In the genomic region with DNA sequence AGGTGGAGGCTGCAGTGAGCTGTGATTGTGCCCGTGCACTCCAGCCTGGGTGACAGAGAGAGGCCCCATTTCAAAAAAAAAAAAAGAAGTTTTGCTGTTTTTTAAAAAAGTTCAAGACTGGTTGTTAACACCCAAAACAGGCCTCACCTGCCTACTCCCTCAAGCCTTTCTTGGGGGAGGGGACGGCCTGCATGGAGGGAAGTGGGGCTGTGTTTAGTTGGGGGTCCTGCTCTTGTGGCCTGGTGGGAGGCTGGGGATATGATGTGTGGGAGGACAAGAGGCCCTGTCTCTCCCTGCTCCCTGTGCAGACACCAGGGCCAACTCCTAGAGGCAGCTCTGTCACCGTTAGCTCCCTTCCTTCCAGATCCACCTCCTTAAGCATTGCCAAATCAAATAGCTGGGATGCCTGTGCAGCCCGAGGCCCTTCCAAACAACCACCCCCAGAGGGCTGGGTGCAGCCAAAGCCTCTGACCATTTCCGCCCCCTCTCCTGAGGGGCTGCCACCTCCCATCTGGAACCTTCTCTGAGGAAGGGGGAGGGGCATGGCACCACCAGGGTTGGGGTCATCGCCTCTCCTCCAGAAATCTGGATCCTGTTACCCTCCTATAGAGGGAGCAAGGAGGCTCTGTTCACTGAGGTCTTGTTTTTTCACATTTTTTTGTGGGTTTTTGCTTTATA, we compare ENCODE assay signal across 10 cellular contexts. TPM values are rescaled to one million over a fixed set of nuclear protein-coding genes. Genes with fewer than 3 reads are reported as not detected.
DNase-seq lines count a peak whose midpoint lies in the region; ATAC-seq, FAIRE-seq and TF ChIP-seq lines count a peak whose summit lies in the region.
"Had no signal": no experiment of that assay in that cellular context is flagged by ENCODE, and none has a peak within 500 bp of the region (broad histone marks: within the 10 kb centered on the region; RNA-seq: fewer than 3 reads in every experiment).

No MANE protein-coding gene starts in this region.

- peak overlapping the region; percentile 65 for H3K9ac ChIP-seq in astrocyte (ENCODE audit: low read length)

- no peaks in the 10 kb centered on the region for H4K20me1 ChIP-seq in astrocyte (ENCODE audit: insufficient read depth, low read length)

- peak overlapping the region; percentile 99 for H3K27ac ChIP-seq in astrocyte (ENCODE audit: low read depth, low read length)

- no peaks in the 10 kb centered on the region for H3K36me3 Mint-ChIP-seq in astrocyte (ENCODE audit: low read depth, unreplicated experiment)
- H3K36me3 Mint-ChIP-seq in activated CD8-positive, alpha-beta T cell treated with anti-CD3 and anti-CD28 coated beads for 36 hours (ENCODE audit: low read depth), result no peaks in the 10 kb centered on the region

- no peak for TF ChIP-seq POLR2A in GM12892 (IDR thresholded peaks at IDR 0.05; ENCODE audit: low read depth, low read length)

- FAIRE-seq in astrocyte (lab: Jason Lieb, UNC), result no peak
- FAIRE-seq in GM12892 (lab: Jason Lieb, UNC), result no peak
- FAIRE-seq: colon had no signal

- no peak for ATAC-seq in activated CD8-positive, alpha-beta T cell treated with anti-CD3 and anti-CD28 coated beads for 36 hours

- H3K4me3 Mint-ChIP-seq in astrocyte (ENCODE audit: unreplicated experiment), result peak overlapping the region; percentile 67
- no peak overlapping the region for H3K4me3 Mint-ChIP-seq in activated CD8-positive, alpha-beta T cell treated with anti-CD3 and anti-CD28 coated beads for 36 hours

- TF ChIP-seq CTCF in astrocyte (IDR thresholded peaks at IDR 0.05; ENCODE audit: insufficient read depth, low read depth, low read length), result peak; percentile 18
- peak; percentile 39 for TF ChIP-seq CTCF in retinal pigment epithelial cell (conservative IDR thresholded peaks at IDR 0.05; ENCODE audit: low read depth, low read length)
- no peak for TF ChIP-seq CTCF in activated CD8-positive, alpha-beta T cell treated with anti-CD3 and anti-CD28 coated beads for 36 hours (IDR thresholded peaks at IDR 0.05)

- H3K4me1 ChIP-seq in astrocyte (ENCODE audit: insufficient read depth, low read length), result peaks cover 59% of the 10 kb centered on the region

- H2AFZ ChIP-seq in astrocyte (ENCODE audit: low read depth, low read length), result no peak overlapping the region

- DNase-seq in Daoy (ENCODE audit: low read depth) (peak; percentile 41), astrocyte (ENCODE audit: low read depth) (peak; percentile 85), cardiac septum (ENCODE audit: low spot score) (peak; percentile 76), retinal pigment epithelial cell (ENCODE audit: low read depth) (no peak), pons (ENCODE audit: low spot score) (no peak), GM12892 (ENCODE audit: insufficient read length) (no peak)
- DNase-seq in activated CD8-positive, alpha-beta T cell treated with anti-CD3 and anti-CD28 coated beads for 36 hours, result no peak
- no peak for DNase-seq in activated naive CD4-positive, alpha-beta T cell treated with anti-CD3 and anti-CD28 coated beads, Interleukin-2, amount 50 U/mL, for 16 hours

- peaks cover 62% of the 10 kb centered on the region for H3K4me1 Mint-ChIP-seq in astrocyte (ENCODE audit: low read depth, unreplicated experiment)
- peaks cover 22% of the 10 kb centered on the region for H3K4me1 Mint-ChIP-seq in activated CD8-positive, alpha-beta T cell treated with anti-CD3 and anti-CD28 coated beads for 36 hours (ENCODE audit: low read depth)

- CTCF ChIA-PET in activated CD8-positive, alpha-beta T cell treated with anti-CD3 and anti-CD28 coated beads for 36 hours (lab: Charles Lee), result interaction anchor here (0.6 to 3.5 kb wide), 6 partner anchors 10 to 580 kb away, joined by 3 to 19 read pairs (median 4); no protein-coding TSS in a partner anchor

- no peak overlapping the region for H3K4me3 ChIP-seq in astrocyte (ENCODE audit: insufficient read depth, low read depth, low read length)
- H3K4me3 ChIP-seq in retinal pigment epithelial cell (ENCODE audit: low read length), result no peak overlapping the region

- intact Hi-C loops in cardiac septum (cut with DNase I), result no loop called here
- intact Hi-C loops in activated CD8-positive, alpha-beta T cell treated with anti-CD3 and anti-CD28 coated beads for 36 hours (cut with micrococcal nuclease), result no loop called here

- no peaks in the 10 kb centered on the region for H3K27me3 ChIP-seq in astrocyte (ENCODE audit: insufficient read depth, low read length)

- H3K9me3 Mint-ChIP-seq in astrocyte (ENCODE audit: unreplicated experiment), result peaks cover 1% of the 10 kb centered on the region
- H3K9me3 Mint-ChIP-seq in activated CD8-positive, alpha-beta T cell treated with anti-CD3 and anti-CD28 coated beads for 36 hours, result no peaks in the 10 kb centered on the region

- H3K27me3 Mint-ChIP-seq in astrocyte (ENCODE audit: low read depth, unreplicated experiment), result no peaks in the 10 kb centered on the region
- H3K27me3 Mint-ChIP-seq in activated CD8-positive, alpha-beta T cell treated with anti-CD3 and anti-CD28 coated beads for 36 hours, result no peaks in the 10 kb centered on the region

- peak overlapping the region; percentile 54 for H3K4me2 ChIP-seq in astrocyte (ENCODE audit: low read length)

- H3K27ac Mint-ChIP-seq in astrocyte (ENCODE audit: unreplicated experiment), result peak overlapping the region; percentile 97
- no peak overlapping the region for H3K27ac Mint-ChIP-seq in activated CD8-positive, alpha-beta T cell treated with anti-CD3 and anti-CD28 coated beads for 36 hours

- H3K36me3 ChIP-seq in astrocyte (ENCODE audit: insufficient read depth, low read length), result no peaks in the 10 kb centered on the region

- no peaks in the 10 kb centered on the region for H3K9me3 ChIP-seq in astrocyte (ENCODE audit: insufficient read depth, low read depth, low read length)

- POLR2A ChIA-PET in activated CD8-positive, alpha-beta T cell treated with anti-CD3 and anti-CD28 coated beads for 36 hours (lab: Charles Lee), result no interaction called here

- peaks cover 41% of the 10 kb centered on the region for H3K79me2 ChIP-seq in astrocyte (ENCODE audit: insufficient read depth, low read length)

RNA-seq across cellular contexts. Expression of a gene that starts 32.9 kb away (rescaled TPM):
- not detected in 2 replicates for total RNA-seq in Daoy (2014; rRNA removed; shearing (Covaris generic))
- 0.22 and 0.36 TPM in 2 replicates for total RNA-seq in astrocyte
- 138 TPM for total RNA-seq in cardiac septum
- total RNA-seq in activated CD8-positive, alpha-beta T cell treated with anti-CD3 and anti-CD28 coated beads for 36 hours, result not detected
- polyA plus RNA-seq in GM12892 (2012; ENCODE audit: missing spikeins), result not detected
- total RNA-seq: mononuclear cell had no signal

RNA-seq across cellular contexts. Expression of a gene that starts 40.9 kb away (rescaled TPM):
- total RNA-seq in Daoy (2014; rRNA removed; shearing (Covaris generic)), result 8.2 and 8.3 TPM in 2 replicates
- total RNA-seq in astrocyte, result 73.1 and 81.9 TPM in 2 replicates
- 25.5 TPM for total RNA-seq in cardiac septum
- total RNA-seq in activated CD8-positive, alpha-beta T cell treated with anti-CD3 and anti-CD28 coated beads for 36 hours, result 1 to 10 TPM; 1.6 to 2.1 TPM
- 0.55 TPM for polyA plus RNA-seq in GM12892 (2012; ENCODE audit: missing spikeins)

RNA-seq across cellular contexts. Expression of a gene that starts 41.4 kb away (rescaled TPM):
- total RNA-seq in Daoy (2014; rRNA removed; shearing (Covaris generic)), result 53.3 and 70.5 TPM in 2 replicates
- total RNA-seq in astrocyte, result 84.4 and 97.2 TPM in 2 replicates
- 46.7 TPM for total RNA-seq in cardiac septum
- 100 to 1,000 TPM; 107 to 108 TPM for total RNA-seq in activated CD8-positive, alpha-beta T cell treated with anti-CD3 and anti-CD28 coated beads for 36 hours
- 53.0 TPM for polyA plus RNA-seq in GM12892 (2012; ENCODE audit: missing spikeins)

RNA-seq across cellular contexts. Expression of a gene that starts 44.5 kb away (rescaled TPM):
- not detected in 2 replicates for total RNA-seq in Daoy (2014; rRNA removed; shearing (Covaris generic))
- total RNA-seq in astrocyte, result 0.23 and 0.31 TPM in 2 replicates
- 20.4 TPM for total RNA-seq in cardiac septum
- not detected for total RNA-seq in activated CD8-positive, alpha-beta T cell treated with anti-CD3 and anti-CD28 coated beads for 36 hours
- not detected for polyA plus RNA-seq in GM12892 (2012; ENCODE audit: missing spikeins)
- total RNA-seq: mononuclear cell had no signal

RNA-seq across cellular contexts. Expression of a gene that starts 49.9 kb away (rescaled TPM):
- total RNA-seq in Daoy (2014; rRNA removed; shearing (Covaris generic)), result not detected in 2 replicates
- total RNA-seq in astrocyte (not detected in 2 replicates), cardiac septum (0.51 TPM)
- not detected for total RNA-seq in activated CD8-positive, alpha-beta T cell treated with anti-CD3 and anti-CD28 coated beads for 36 hours
- polyA plus RNA-seq in GM12892 (2012; ENCODE audit: missing spikeins), result not detected
- total RNA-seq: mononuclear cell had no signal

Comparison
In these comparisons a context has a peak if more than half of its experiments do, and no peak if none do; other contexts are left out.
1. DNase-seq: peak in Daoy (single experiment), astrocyte (single experiment) and cardiac septum (single experiment); none in retinal pigment epithelial cell (single experiment), pons (single experiment), activated CD8-positive, alpha-beta T cell treated with anti-CD3 and anti-CD28 coated beads for 36 hours (single experiment), GM12892 (single experiment) and activated naive CD4-positive, alpha-beta T cell treated with anti-CD3 and anti-CD28 coated beads, Interleukin-2, amount 50 U/mL, for 16 hours (single experiment).
2. RNA of a gene that starts 32.9 kb away (total RNA-seq): 138 TPM in cardiac septum (single experiment); 0.22 to 0.36 TPM in astrocyte, not detected in Daoy and not detected in activated CD8-positive, alpha-beta T cell treated with anti-CD3 and anti-CD28 coated beads for 36 hours; every median in the first group is over 100 times any median in the second.